In genomic region chr6:108767418-108768175, GRCh38 we compare ENCODE assay signal across 20 cellular contexts.
"Had no signal": no experiment of that assay in that cellular context is flagged by ENCODE, and none has a peak within 500 bp of the region (broad histone marks: within the 10 kb centered on the region; RNA-seq: fewer than 3 reads in every experiment).

No MANE protein-coding gene starts in this region.

- H3K36me3 ChIP-seq: breast epithelium, left ventricle myocardium inferior, right atrium auricular region, tibial nerve had no signal

- FAIRE-seq: keratinocyte had no signal

- ATAC-seq: natural killer cell treated with Interleukin-12 subunit alpha and Interleukin-12 subunit beta and Interleukin-15 and Interleukin-18, amount 100 ng/mL, for 72 hours had no signal

- H3K27me3 Mint-ChIP-seq: progenitor cell of endocrine pancreas had no signal

- H3K27me3 ChIP-seq: breast epithelium, right atrium auricular region, tibial nerve had no signal

- H3K27ac Mint-ChIP-seq: activated CD4-positive, alpha-beta memory T cell treated with anti-CD3 and anti-CD28 coated beads for 36 hours; activated T-helper 1 cell treated with anti-CD3 and anti-CD28 coated beads, Interleukin-12 subunit alpha, Interleukin-12 subunit beta, Interleukin-2, Interleukin-4 antibody, amounts not matched to agents 30 ng/mL and 10 ng/mL and 1 ng/mL, durations not matched to agents 14 hours and 24 hours and 36 hours; endodermal cell; natural killer cell treated with Interleukin-12 subunit alpha and Interleukin-12 subunit beta and Interleukin-15 and Interleukin-18, amount 100 ng/mL, for 72 hours; progenitor cell of endocrine pancreas had no signal

- H3K9me3 Mint-ChIP-seq: activated CD4-positive, alpha-beta memory T cell treated with anti-CD3 and anti-CD28 coated beads for 36 hours; activated T-helper 1 cell treated with anti-CD3 and anti-CD28 coated beads, Interleukin-12 subunit alpha, Interleukin-12 subunit beta, Interleukin-2, Interleukin-4 antibody, amounts not matched to agents 30 ng/mL and 10 ng/mL and 1 ng/mL, durations not matched to agents 14 hours and 24 hours and 36 hours; natural killer cell treated with Interleukin-12 subunit alpha and Interleukin-12 subunit beta and Interleukin-15 and Interleukin-18, amount 100 ng/mL, for 72 hours had no signal

- H3K4me3 Mint-ChIP-seq: activated CD4-positive, alpha-beta memory T cell treated with anti-CD3 and anti-CD28 coated beads for 36 hours; activated T-helper 1 cell treated with anti-CD3 and anti-CD28 coated beads, Interleukin-12 subunit alpha, Interleukin-12 subunit beta, Interleukin-2, Interleukin-4 antibody, amounts not matched to agents 30 ng/mL and 10 ng/mL and 1 ng/mL, durations not matched to agents 14 hours and 24 hours and 36 hours; endodermal cell; natural killer cell treated with Interleukin-12 subunit alpha and Interleukin-12 subunit beta and Interleukin-15 and Interleukin-18, amount 100 ng/mL, for 72 hours had no signal

- H3K9me3 ChIP-seq: breast epithelium, left ventricle myocardium inferior, right atrium auricular region, tibial nerve had no signal

- DNase-seq: activated CD4-positive, alpha-beta memory T cell treated with anti-CD3 and anti-CD28 coated beads for 36 hours; activated CD4-positive, alpha-beta T cell treated with anti-CD3 and anti-CD28 coated beads for 1 hour; activated naive CD4-positive, alpha-beta T cell; aorta; dermis blood vessel endothelial cell; endodermal cell; left ventricle myocardium inferior; mesendoderm; nucleus accumbens; stimulated activated CD4-positive, alpha-beta T cell treated with anti-CD3 and anti-CD28 coated beads, Interleukin-15, amount 100 ng/mL, for 24 hours; stimulated activated CD4-positive, alpha-beta T cell treated with anti-CD3 and anti-CD28 coated beads, Interleukin-4, amount 100 ng/mL, for 24 hours; stimulated activated naive CD4-positive, alpha-beta T cell treated with Interleukin-2 at 50 U/mL for 16 hours; substantia nigra had no signal

- H3K4me1 ChIP-seq: breast epithelium had no signal

- H3K4me3 ChIP-seq: breast epithelium, left ventricle myocardium inferior, right atrium auricular region, tibial nerve had no signal

- H3K27ac ChIP-seq: breast epithelium, left ventricle myocardium inferior, right atrium auricular region, tibial nerve had no signal

- H3K36me3 Mint-ChIP-seq: activated CD4-positive, alpha-beta memory T cell treated with anti-CD3 and anti-CD28 coated beads for 36 hours; natural killer cell treated with Interleukin-12 subunit alpha and Interleukin-12 subunit beta and Interleukin-15 and Interleukin-18, amount 100 ng/mL, for 72 hours had no signal
